2 cellular contexts compared by ENCODE assay signal in the genomic region with DNA sequence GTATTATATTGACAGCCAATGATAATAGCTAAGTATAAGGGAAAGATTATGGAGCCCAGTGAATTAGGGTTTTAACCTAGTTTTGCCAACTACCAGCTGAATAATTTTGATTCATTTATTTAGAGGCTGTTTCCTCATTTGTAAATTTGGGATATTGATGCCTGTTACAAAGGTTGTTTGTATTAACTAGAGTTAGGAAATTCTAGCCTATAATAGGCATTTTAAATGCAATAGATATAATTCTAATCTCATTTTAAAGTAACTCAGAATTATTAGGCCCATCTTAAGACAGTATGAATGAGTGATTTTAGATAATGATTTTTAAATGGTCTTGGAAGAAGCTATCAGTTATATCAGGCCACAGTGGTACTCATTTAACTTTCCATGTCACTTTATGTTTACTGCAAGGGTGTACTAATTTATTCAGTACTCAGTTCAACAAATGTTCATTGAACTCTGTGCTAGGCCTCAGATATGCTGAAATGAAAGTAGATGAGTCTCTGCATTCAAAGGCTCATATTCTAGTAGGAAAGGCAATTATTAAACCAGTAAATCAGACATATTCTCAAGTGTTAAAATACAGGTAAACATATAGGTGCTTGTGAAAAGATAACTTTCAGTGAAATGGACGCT.
TF ChIP-seq lines count a peak whose summit lies in the region.

No MANE protein-coding gene starts in this region.

TF ChIP-seq in A549, 52 proteins besides CTCF, POLR2A, EP300 and RAD21 (continued from another document):
- no peak for TF ChIP-seq EHMT2 (IDR thresholded peaks at IDR 0.05; ENCODE audit: low read depth)
- no peak for TF ChIP-seq ZC3H11A (IDR thresholded peaks at IDR 0.05)
- no peak for TF ChIP-seq HOXB5 (CRISPR knock-in tag; IDR thresholded peaks at IDR 0.05)
- no peak for TF ChIP-seq FOXS1 (CRISPR knock-in tag; IDR thresholded peaks at IDR 0.05)

TF ChIP-seq in HEK293T, 16 proteins besides CTCF, POLR2A, EP300 and RAD21 (continued from another document):
- TF ChIP-seq, protein P1, sequence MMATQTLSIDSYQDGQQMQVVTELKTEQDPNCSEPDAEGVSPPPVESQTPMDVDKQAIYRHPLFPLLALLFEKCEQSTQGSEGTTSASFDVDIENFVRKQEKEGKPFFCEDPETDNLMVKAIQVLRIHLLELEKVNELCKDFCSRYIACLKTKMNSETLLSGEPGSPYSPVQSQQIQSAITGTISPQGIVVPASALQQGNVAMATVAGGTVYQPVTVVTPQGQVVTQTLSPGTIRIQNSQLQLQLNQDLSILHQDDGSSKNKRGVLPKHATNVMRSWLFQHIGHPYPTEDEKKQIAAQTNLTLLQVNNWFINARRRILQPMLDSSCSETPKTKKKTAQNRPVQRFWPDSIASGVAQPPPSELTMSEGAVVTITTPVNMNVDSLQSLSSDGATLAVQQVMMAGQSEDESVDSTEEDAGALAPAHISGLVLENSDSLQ (IDR thresholded peaks at IDR 0.05): no peak
- TF ChIP-seq ELF4 (IDR thresholded peaks at IDR 0.05) (no peak), TARDBP (IDR thresholded peaks at IDR 0.05) (no peak)
